ENCODE assay signal across 8 cellular contexts in the genomic region with DNA sequence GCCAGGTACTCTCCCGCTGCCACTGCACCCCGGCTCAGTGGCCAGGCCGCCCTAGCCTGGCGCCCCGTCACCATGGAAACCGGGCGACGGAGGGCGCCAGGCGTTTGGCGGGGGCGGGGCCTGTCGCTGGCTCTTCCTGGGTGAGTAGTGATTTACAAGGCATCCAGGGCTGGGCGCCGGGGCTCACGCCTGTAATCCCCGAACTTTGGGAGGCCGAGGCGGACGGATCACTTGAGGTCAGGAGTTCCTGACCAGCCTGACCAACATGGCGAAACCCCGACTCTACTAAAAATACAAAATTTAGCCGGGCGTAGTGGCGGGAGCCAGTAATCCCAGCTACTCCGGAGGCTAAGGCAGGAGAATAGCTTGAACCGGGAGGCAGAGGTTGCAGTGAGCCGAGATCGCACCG. TPM values are rescaled to one million over a fixed set of nuclear protein-coding genes. Genes with fewer than 3 reads are reported as not detected.
DNase-seq lines count a peak whose midpoint lies in the region; ATAC-seq and TF ChIP-seq lines count a peak whose summit lies in the region.
"Not testable (repeated sequence)": the region's sequence is repeated elsewhere in the genome, so short reads cannot be mapped to it uniquely, and the experiment has no call there.

A gene (minus strand): TSS at position 107 of the 409 bp plus-strand sequence. CDS start 116 bp downstream, outside the sequence.

- not testable (repeated sequence) for TF ChIP-seq CTCF in cardiac fibroblast (IDR thresholded peaks at IDR 0.05; ENCODE audit: low read depth, low read length); kidney epithelial cell (IDR thresholded peaks at IDR 0.05; ENCODE audit: insufficient read depth, low read length, poor library complexity, severe bottlenecking)

- in situ Hi-C loops in ACHN (cut with HindIII; ENCODE audit: low pct_ligation_motif_present, low pct_unique_long_range_greater_than_20kb, low sequenced_read_pairs) = not testable (repeated sequence)

- peak; percentile 91 for ATAC-seq in GM19043 (IDR thresholded peaks at IDR 0.05; ENCODE audit: low read depth, unreplicated experiment)
- ATAC-seq in HG03066 (IDR thresholded peaks at IDR 0.05; ENCODE audit: low read depth, unreplicated experiment) = peak; percentile 86

- H3K27me3 ChIP-seq in kidney epithelial cell (ENCODE audit: control insufficient read depth, insufficient read depth, low read length) = not testable (repeated sequence)

- not testable (repeated sequence) for H3K36me3 ChIP-seq in kidney epithelial cell (ENCODE audit: control insufficient read depth, insufficient read depth, low read length)

- H3K4me3 ChIP-seq in cardiac fibroblast (replicated peaks in 1 of 2; ENCODE audit: low read depth in 2 of 2, low read length in 2 of 2) = peak within 1 kb of the TSS; percentile 36
- peak within 1 kb of the TSS; percentile 41 for H3K4me3 ChIP-seq in kidney epithelial cell (ENCODE audit: low read depth, low read length)

- DNase-seq in ACHN (peak; percentile 51), NCI-H2196 (lab: John Stamatoyannopoulos, UW; ENCODE audit: unreplicated experiment) (peak; percentile 80), cardiac fibroblast (ENCODE audit: low read depth in 2 of 2) (peak; percentile 34 to 39)
- peak; percentile 28 for DNase-seq in activated CD4-positive, alpha-beta T cell treated with anti-CD3 and anti-CD28 coated beads for 1 hour
- not testable (repeated sequence) for DNase-seq in kidney epithelial cell (ENCODE audit: low read depth)
- DNase-seq in stimulated activated CD4-positive, alpha-beta T cell treated with anti-CD3 and anti-CD28 coated beads, Interleukin-15, amount 100 ng/mL, for 1 hour (ENCODE audit: low read depth in 1 of 2, low spot score in 1 of 2) = peak; percentile 27 to 28

RNA-seq across cellular contexts. Expression of the gene that starts here (rescaled TPM):
- 8.6 and 9.5 TPM in 2 replicates for total RNA-seq in kidney epithelial cell
